8 cellular contexts compared by ENCODE assay signal in genomic region chr1:21344750-21345443, GRCh38. TPM values are rescaled to one million over a fixed set of nuclear protein-coding genes. Genes with fewer than 3 reads are reported as not detected.
DNase-seq lines count a peak whose midpoint lies in the region; ATAC-seq lines count a peak whose summit lies in the region.

No MANE protein-coding gene starts in this region.

- H3K27ac Mint-ChIP-seq in activated CD8-positive, alpha-beta memory T cell treated with anti-CD3 and anti-CD28 coated beads, Interleukin-2, amount 10 ng/mL, durations not matched to agents 7 days and 5 days: peak overlapping the region; percentile 93
- peak overlapping the region; percentile 51 for H3K27ac Mint-ChIP-seq in activated T-helper 2 cell treated with anti-CD3 and anti-CD28 coated beads, Interferon-gamma antibody, Interleukin-2, Interleukin-4, amounts not matched to agents 10 μg/mL and 5 μg/mL and 100 μg/mL, durations not matched to agents 14 hours and 24 hours and 36 hours

- DNase-seq in activated CD8-positive, alpha-beta memory T cell treated with anti-CD3 and anti-CD28 coated beads, Interleukin-2, amount 10 ng/mL, durations not matched to agents 7 days and 5 days: peak; percentile 57
- DNase-seq in activated CD8-positive, alpha-beta memory T cell treated with anti-CD3 and anti-CD28 coated beads for 24 hours: no peak
- DNase-seq in activated T-helper 2 cell treated with anti-CD3 and anti-CD28 coated beads, Interferon-gamma antibody, Interleukin-2, Interleukin-4, amounts not matched to agents 10 μg/mL and 5 μg/mL and 100 μg/mL, durations not matched to agents 14 hours and 24 hours and 36 hours (ENCODE audit: low spot score): no peak
- peak; percentile 35 for DNase-seq in stimulated activated naive CD8-positive, alpha-beta T cell treated with anti-CD3 and anti-CD28 coated beads, Interleukin-15, Interleukin-2, amounts not matched to agents 100 U/mL and 50 U/mL, for 24 hours
- DNase-seq in stimulated activated CD4-positive, alpha-beta T cell treated with anti-CD3 and anti-CD28 coated beads, Interleukin-4, amount 100 ng/mL, for 4 hours: no peak
- DNase-seq in NCI-H2107 treated with DMSO at 0.1 percent for 48 hours (lab: John Stamatoyannopoulos, UW; ENCODE audit: unreplicated experiment): no peak

- intact Hi-C loops in activated T-helper 2 cell treated with anti-CD3 and anti-CD28 coated beads, Interferon-gamma antibody, Interleukin-2, Interleukin-4, amounts not matched to agents 10 μg/mL and 5 μg/mL and 100 μg/mL, durations not matched to agents 14 hours and 24 hours and 36 hours (cut with micrococcal nuclease): loop anchor here (10.0 kb wide), 1 partner anchor 680 kb away; no protein-coding TSS in a partner anchor

- H3K36me3 ChIP-seq in iPS-18a (ENCODE audit: control insufficient read depth, low read depth, low read length): no peaks in the 10 kb centered on the region

- ATAC-seq in activated CD8-positive, alpha-beta memory T cell treated with anti-CD3 and anti-CD28 coated beads, Interleukin-2, amount 10 ng/mL, durations not matched to agents 7 days and 5 days: peak; percentile 24
- ATAC-seq in HG03139 (IDR thresholded peaks at IDR 0.05; ENCODE audit: unreplicated experiment): peak; percentile 10
- peak; percentile 11 for ATAC-seq in stimulated activated naive CD8-positive, alpha-beta T cell treated with anti-CD3 and anti-CD28 coated beads, Interleukin-15, Interleukin-2, amounts not matched to agents 100 U/mL and 50 U/mL, for 24 hours

- H3K4me3 ChIP-seq in iPS-18a (ENCODE audit: low read length): peak overlapping the region; percentile 69

- H3K9ac ChIP-seq in iPS-18a (ENCODE audit: low read length): peak overlapping the region; percentile 0

- no peaks in the 10 kb centered on the region for H3K9me3 Mint-ChIP-seq in activated CD8-positive, alpha-beta memory T cell treated with anti-CD3 and anti-CD28 coated beads, Interleukin-2, amount 10 ng/mL, durations not matched to agents 7 days and 5 days (ENCODE audit: low read depth)
- H3K9me3 Mint-ChIP-seq in activated T-helper 2 cell treated with anti-CD3 and anti-CD28 coated beads, Interferon-gamma antibody, Interleukin-2, Interleukin-4, amounts not matched to agents 10 μg/mL and 5 μg/mL and 100 μg/mL, durations not matched to agents 14 hours and 24 hours and 36 hours: no peaks in the 10 kb centered on the region

- peaks cover 7% of the 10 kb centered on the region for H3K36me3 Mint-ChIP-seq in activated CD8-positive, alpha-beta memory T cell treated with anti-CD3 and anti-CD28 coated beads, Interleukin-2, amount 10 ng/mL, durations not matched to agents 7 days and 5 days
- peaks cover 18% of the 10 kb centered on the region for H3K36me3 Mint-ChIP-seq in activated T-helper 2 cell treated with anti-CD3 and anti-CD28 coated beads, Interferon-gamma antibody, Interleukin-2, Interleukin-4, amounts not matched to agents 10 μg/mL and 5 μg/mL and 100 μg/mL, durations not matched to agents 14 hours and 24 hours and 36 hours (ENCODE audit: low read depth)

- peaks cover 31% of the 10 kb centered on the region for H3K27me3 ChIP-seq in iPS-18a (ENCODE audit: control insufficient read depth, insufficient read depth, low read length)

- H3K27me3 Mint-ChIP-seq in activated CD8-positive, alpha-beta memory T cell treated with anti-CD3 and anti-CD28 coated beads, Interleukin-2, amount 10 ng/mL, durations not matched to agents 7 days and 5 days: no peaks in the 10 kb centered on the region
- H3K27me3 Mint-ChIP-seq in activated T-helper 2 cell treated with anti-CD3 and anti-CD28 coated beads, Interferon-gamma antibody, Interleukin-2, Interleukin-4, amounts not matched to agents 10 μg/mL and 5 μg/mL and 100 μg/mL, durations not matched to agents 14 hours and 24 hours and 36 hours (ENCODE audit: low read depth): peaks cover under 1% of the 10 kb centered on the region

- no peaks in the 10 kb centered on the region for H3K9me3 ChIP-seq in iPS-18a (ENCODE audit: control insufficient read depth, low read depth, low read length)

- CTCF ChIA-PET in activated CD8-positive, alpha-beta memory T cell treated with anti-CD3 and anti-CD28 coated beads, Interleukin-2, amount 10 ng/mL, durations not matched to agents 7 days and 5 days (lab: Charles Lee): interaction anchor here (0.6 to 4.2 kb wide), 14 partner anchors 9 to 113 kb away, joined by 3 to 29 read pairs (median 4); no protein-coding TSS in a partner anchor

- H3K4me1 Mint-ChIP-seq in activated CD8-positive, alpha-beta memory T cell treated with anti-CD3 and anti-CD28 coated beads, Interleukin-2, amount 10 ng/mL, durations not matched to agents 7 days and 5 days: peaks cover 41% of the 10 kb centered on the region
- H3K4me1 Mint-ChIP-seq in activated T-helper 2 cell treated with anti-CD3 and anti-CD28 coated beads, Interferon-gamma antibody, Interleukin-2, Interleukin-4, amounts not matched to agents 10 μg/mL and 5 μg/mL and 100 μg/mL, durations not matched to agents 14 hours and 24 hours and 36 hours (ENCODE audit: low read depth): peaks cover 30% of the 10 kb centered on the region

- H3K27ac ChIP-seq in iPS-18a (ENCODE audit: low read length): no peak overlapping the region

- H3K4me1 ChIP-seq in iPS-18a (ENCODE audit: control insufficient read depth, low read depth, low read length): peaks cover 11% of the 10 kb centered on the region

- H3K4me3 Mint-ChIP-seq in activated CD8-positive, alpha-beta memory T cell treated with anti-CD3 and anti-CD28 coated beads, Interleukin-2, amount 10 ng/mL, durations not matched to agents 7 days and 5 days: peak overlapping the region; percentile 87
- peak overlapping the region; percentile 83 for H3K4me3 Mint-ChIP-seq in activated T-helper 2 cell treated with anti-CD3 and anti-CD28 coated beads, Interferon-gamma antibody, Interleukin-2, Interleukin-4, amounts not matched to agents 10 μg/mL and 5 μg/mL and 100 μg/mL, durations not matched to agents 14 hours and 24 hours and 36 hours (ENCODE audit: low read depth)

RNA-seq across cellular contexts. Expression of gene ECE1, which starts 54.6 kb away (rescaled TPM):
- total RNA-seq in activated CD8-positive, alpha-beta memory T cell treated with anti-CD3 and anti-CD28 coated beads, Interleukin-2, amount 10 ng/mL, durations not matched to agents 7 days and 5 days: 10 to 100 TPM; 46.6 to 87.5 TPM
- total RNA-seq in activated T-helper 2 cell treated with anti-CD3 and anti-CD28 coated beads, Interferon-gamma antibody, Interleukin-2, Interleukin-4, amounts not matched to agents 10 μg/mL and 5 μg/mL and 100 μg/mL, durations not matched to agents 14 hours and 24 hours and 36 hours: 94.1 and 97.0 TPM in 2 replicates

Comparison
In these comparisons a context has a peak if more than half of its experiments do, and no peak if none do; other contexts are left out.
1. DNase-seq: peak in activated CD8-positive, alpha-beta memory T cell treated with anti-CD3 and anti-CD28 coated beads, Interleukin-2, amount 10 ng/mL, durations not matched to agents 7 days and 5 days (single experiment) and stimulated activated naive CD8-positive, alpha-beta T cell treated with anti-CD3 and anti-CD28 coated beads, Interleukin-15, Interleukin-2, amounts not matched to agents 100 U/mL and 50 U/mL, for 24 hours (single experiment); none in activated CD8-positive, alpha-beta memory T cell treated with anti-CD3 and anti-CD28 coated beads for 24 hours (single experiment), activated T-helper 2 cell treated with anti-CD3 and anti-CD28 coated beads, Interferon-gamma antibody, Interleukin-2, Interleukin-4, amounts not matched to agents 10 μg/mL and 5 μg/mL and 100 μg/mL, durations not matched to agents 14 hours and 24 hours and 36 hours (single experiment), stimulated activated CD4-positive, alpha-beta T cell treated with anti-CD3 and anti-CD28 coated beads, Interleukin-4, amount 100 ng/mL, for 4 hours (0 of 2) and NCI-H2107 treated with DMSO at 0.1 percent for 48 hours (single experiment).
2. Peak in every context shown above with its lines, with median percentiles within 50 percentile points of each other: ATAC-seq.